In genomic region chrX:154444755-154445246, GRCh38 we compare ENCODE assay signal across 1 cellular context.
TF ChIP-seq lines count a peak whose summit lies in the region.

No MANE protein-coding gene starts in this region.

TF ChIP-seq in K562, 482 proteins besides CTCF, POLR2A, EP300 and RAD21:
- TF ChIP-seq ZNF740 (CRISPR knock-in tag; IDR thresholded peaks at IDR 0.05) (0 out of 2 replicates have a peak, but pooled peaks have one; percentile 15), ZNF740 (tag; IDR thresholded peaks at IDR 0.05) (no peak), RERE (CRISPR knock-in tag; IDR thresholded peaks at IDR 0.05; ENCODE audit: borderline replicate concordance) (no peak), PRMT5 (CRISPR knock-in tag; IDR thresholded peaks at IDR 0.05) (no peak), PATZ1 (CRISPR knock-in tag; IDR thresholded peaks at IDR 0.05; ENCODE audit: borderline replicate concordance) (no peak), ZNF263 (CRISPR knock-in tag; IDR thresholded peaks at IDR 0.05; ENCODE audit: borderline replicate concordance) (0 out of 2 replicates have a peak, but pooled peaks have one; percentile 15), ZBTB40 (IDR thresholded peaks at IDR 0.05) (peak; percentile 51; the same call in 1 of the 2 replicates), ZBTB40 (CRISPR knock-in tag; IDR thresholded peaks at IDR 0.05) (no peak)
